Comparison of ENCODE assay signal across 21 cellular contexts in genomic region chr1:62875676-62876075, GRCh38.
A peak's percentile ranks its signal among the peaks of the same experiment; 100 is the strongest.
DNase-seq lines count a peak whose midpoint lies in the region; ATAC-seq and TF ChIP-seq lines count a peak whose summit lies in the region.
"Had no signal": no experiment of that assay in that cellular context is flagged by ENCODE, and none has a peak within 500 bp of the region (broad histone marks: within the 10 kb centered on the region; RNA-seq: fewer than 3 reads in every experiment).

No MANE protein-coding gene starts in this region.

- no peak overlapping the region for H3K4me3 ChIP-seq in cardiac fibroblast (replicated peaks in 1 of 2; ENCODE audit: low read depth in 2 of 2, low read length in 2 of 2)
- H3K4me3 ChIP-seq: coronary artery, gastrocnemius medialis had no signal

- peak; percentile 93 for DNase-seq in COLO829 (ENCODE audit: low spot score)
- peak; percentile 81 for DNase-seq in NCI-H146 (lab: John Stamatoyannopoulos, UW)
- DNase-seq in cardiac fibroblast (ENCODE audit: low read depth in 2 of 2), result peak; percentile 4 to 22
- peak; percentile 29 for DNase-seq in myocyte (ENCODE audit: low read depth)
- DNase-seq in ACHN, result no peak
- no peak for DNase-seq in activated CD4-positive, alpha-beta T cell treated with anti-CD3 and anti-CD28 coated beads for 4 hours
- DNase-seq: activated CD4-positive, alpha-beta memory T cell treated with anti-CD3 and anti-CD28 coated beads for 36 hours; activated T-cell treated with anti-CD3 and anti-CD28 coated beads, Interleukin-2, amount 50 U/mL, for 24 hours; CD4-positive, alpha-beta T cell; DND-41; gastrocnemius medialis; H9; KBM-7; NCI-H1092; NCI-H226; stimulated activated CD4-positive, alpha-beta T cell treated with anti-CD3 and anti-CD28 coated beads, Interleukin-2, amount 100 ng/mL, for 24 hours; stimulated activated naive CD8-positive, alpha-beta T cell treated with anti-CD3 and anti-CD28 coated beads, Interleukin-15, amount 100 ng/mL, for 72 hours; T-cell had no signal

- no peak for TF ChIP-seq CTCF in cardiac fibroblast (IDR thresholded peaks at IDR 0.05; ENCODE audit: low read depth, low read length)

- in situ Hi-C loops in ACHN (cut with HindIII; ENCODE audit: low pct_ligation_motif_present, low pct_unique_long_range_greater_than_20kb, low sequenced_read_pairs), result no loop called here

- no peak for ATAC-seq in GM21390 (IDR thresholded peaks at IDR 0.05; ENCODE audit: unreplicated experiment)
- no peak for ATAC-seq in HG02852 (IDR thresholded peaks at IDR 0.05; ENCODE audit: unreplicated experiment)
- ATAC-seq: gastrocnemius medialis; stimulated activated naive CD8-positive, alpha-beta T cell treated with anti-CD3 and anti-CD28 coated beads, Interleukin-15, amount 100 ng/mL, for 72 hours; T-cell had no signal

Comparison
In these comparisons a context has a peak if more than half of its experiments do, and no peak if none do; other contexts are left out.
1. DNase-seq: peak in COLO829 (single experiment), NCI-H146 (single experiment), cardiac fibroblast (2 of 2) and myocyte (single experiment); none in ACHN (single experiment) and activated CD4-positive, alpha-beta T cell treated with anti-CD3 and anti-CD28 coated beads for 4 hours (0 of 2).